In the genomic region with DNA sequence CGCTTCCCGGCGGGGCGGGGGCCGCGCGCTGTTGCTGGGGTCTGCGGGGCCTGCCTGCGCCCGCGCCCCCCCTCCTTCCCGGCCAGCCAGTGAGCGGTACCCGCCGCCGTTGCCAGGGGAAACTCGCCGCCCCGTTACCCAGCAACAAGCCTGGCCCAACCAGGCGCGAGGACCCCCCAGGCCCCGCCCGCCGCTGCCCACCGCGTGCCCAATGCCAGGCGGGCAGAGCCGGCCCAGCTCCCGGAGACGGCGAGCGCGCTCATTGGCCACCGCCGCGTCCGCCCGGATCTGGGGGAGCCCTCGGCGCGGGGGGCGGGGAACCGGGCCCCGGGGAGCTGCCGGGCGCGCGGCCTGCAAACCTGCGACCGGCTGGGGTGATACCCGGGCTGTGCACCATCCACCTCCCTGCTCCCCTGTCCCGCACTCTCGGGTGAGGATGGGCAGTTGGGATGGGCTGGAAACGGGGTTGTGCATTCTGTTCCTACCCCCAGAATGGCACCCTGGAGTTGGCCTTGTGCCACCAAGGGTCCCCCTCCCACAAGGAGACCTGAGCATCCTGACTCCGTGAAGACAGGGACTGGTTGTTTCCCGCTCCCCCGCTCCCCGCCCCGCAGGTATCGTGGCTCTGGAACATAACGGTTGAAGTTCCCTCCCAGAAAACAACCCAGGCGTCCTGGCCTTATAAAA, we compare ENCODE assay signal across 1 cellular context.
TF ChIP-seq lines count a peak whose summit lies in the region.

No MANE protein-coding gene starts in this region.

TF ChIP-seq in K562, 482 proteins besides CTCF, POLR2A, EP300 and RAD21:
- no peak for TF ChIP-seq GTF2E2 (tag; IDR thresholded peaks at IDR 0.05)
- TF ChIP-seq STAT5B (CRISPR knock-in tag; IDR thresholded peaks at IDR 0.05) = no peak
- TF ChIP-seq ZNF785 (CRISPR knock-in tag; IDR thresholded peaks at IDR 0.05) = no peak
- TF ChIP-seq HNRNPL (IDR thresholded peaks at IDR 0.05; ENCODE audit: low read depth, low read length) = peak; percentile 88
- peak; percentile 48; the same call in 1 of the 2 replicates for TF ChIP-seq ZBTB7A (IDR thresholded peaks at IDR 0.05; ENCODE audit: borderline replicate concordance, control insufficient read depth, low read depth, low read length)
- peak; percentile 26 for TF ChIP-seq CCNT2 (IDR thresholded peaks at IDR 0.05; ENCODE audit: borderline replicate concordance, extremely low read depth, insufficient read length, low read depth, low read length)
- peak; percentile 72 for TF ChIP-seq NFIC (IDR thresholded peaks at IDR 0.05)
- no peak for TF ChIP-seq GATA2 (CRISPR knock-in tag; IDR thresholded peaks at IDR 0.05)
